Comparison of ENCODE assay signal across 30 cellular contexts in genomic region chr13:46132109-46132508, GRCh38. TPM values are rescaled to one million over a fixed set of nuclear protein-coding genes. Genes with fewer than 3 reads are reported as not detected.
DNase-seq lines count a peak whose midpoint lies in the region; ATAC-seq, FAIRE-seq and TF ChIP-seq lines count a peak whose summit lies in the region.
"Had no signal": no experiment of that assay in that cellular context is flagged by ENCODE, and none has a peak within 500 bp of the region (broad histone marks: within the 10 kb centered on the region; RNA-seq: fewer than 3 reads in every experiment).

No MANE protein-coding gene starts in this region.

- POLR2A ChIA-PET in GM12878 (lab: Charles Lee): no interaction called here

- no peak for ATAC-seq in activated T-cell treated with anti-CD3 and anti-CD28 coated beads, Interleukin-2, amount 50 U/mL, for 72 hours (replicated peaks in 1 of 2)
- ATAC-seq in GM12878: no peak
- no peak for ATAC-seq in stimulated activated effector memory CD8-positive, alpha-beta T cell treated with anti-CD3 and anti-CD28 coated beads, Interleukin-12 subunit alpha, Interleukin-12 subunit beta, amount 100 ng/mL, for 72 hours
- ATAC-seq: activated T-cell treated with anti-CD3 and anti-CD28 coated beads, Interleukin-2, amount 50 U/mL, for 4 hours; HepG2; left lung had no signal

- BruUV-seq in GM12878 (replicated peaks; lab: Mats Ljungman, UMichigan): no TSS peak

- 96% methylated on average over 3 of the region's 3 CpGs for WGBS in GM12878 (ENCODE audit: insufficient coverage, insufficient replicate concordance, low lambda C conversion rate, missing lambda C conversion rate)

- RAD21 ChIA-PET in GM12878 (lab: Charles Lee; ENCODE audit: unreplicated experiment): no interaction called here

- no peak for TF ChIP-seq CTCF in GM12878 (IDR thresholded peaks at IDR 0.05 in 2 of 3, conservative IDR thresholded peaks at IDR 0.05 in 1 of 3; ENCODE audit: control insufficient read depth in 2 of 3, extremely low read depth in 1 of 3, insufficient read depth in 1 of 3, low read depth in 3 of 3, low read length in 3 of 3)

- H3K9ac ChIP-seq in GM12878 (ENCODE audit: control insufficient read depth, insufficient read depth, low read length): no peak overlapping the region

- H4K20me1 ChIP-seq in GM12878 (ENCODE audit: control insufficient read depth, insufficient read depth): no peaks in the 10 kb centered on the region; the same call in 1 of the 2 replicates

- H3K36me3 ChIP-seq in GM12878 (ENCODE audit: control insufficient read depth in 2 of 2, insufficient read depth in 2 of 2, low read length in 1 of 2): peaks cover 43 to 57% of the 10 kb centered on the region in 2 experiments
- H3K36me3 ChIP-seq: cardiac muscle cell, right atrium auricular region, thyroid gland had no signal

- no peak for TF ChIP-seq RAD21 in GM12878 (IDR thresholded peaks at IDR 0.05; ENCODE audit: insufficient read depth, low read depth, low read length)

- H3K4me3 Mint-ChIP-seq in activated T-cell treated with anti-CD3 and anti-CD28 coated beads, Interleukin-2, amount 50 U/mL, for 72 hours: no peak overlapping the region
- H3K4me3 Mint-ChIP-seq in stimulated activated effector memory CD8-positive, alpha-beta T cell treated with anti-CD3 and anti-CD28 coated beads, Interleukin-12 subunit alpha, Interleukin-12 subunit beta, amount 100 ng/mL, for 72 hours: no peak overlapping the region
- H3K4me3 Mint-ChIP-seq: activated T-cell treated with anti-CD3 and anti-CD28 coated beads, Interleukin-2, amount 50 U/mL, for 4 hours; endodermal cell had no signal

- no peaks in the 10 kb centered on the region for H3K27me3 ChIP-seq in GM12878 (replicated peaks in 1 of 2; ENCODE audit: control insufficient read depth in 2 of 2, insufficient read depth in 2 of 2, low read length in 1 of 2)
- H3K27me3 ChIP-seq: cardiac muscle cell, left lung, Peyer's patch, right atrium auricular region, thyroid gland had no signal

- SMC1A ChIA-PET in GM12878 (lab: Charles Lee; ENCODE audit: uncharacterized antibody, unreplicated experiment): interaction anchor here (0.8 to 3.3 kb wide), 2 partner anchors 28 to 36 kb away, joined by 4 to 10 read pairs; no protein-coding TSS in a partner anchor

- no peaks in the 10 kb centered on the region for H3K79me2 ChIP-seq in GM12878 (ENCODE audit: control insufficient read depth, insufficient read depth, low read length)

- no peak overlapping the region for H3K27ac ChIP-seq in GM12878 (ENCODE audit: control insufficient read depth, insufficient read depth)
- H3K27ac ChIP-seq: cardiac muscle cell, left lung, Peyer's patch, right atrium auricular region, thyroid gland had no signal

- no peaks in the 10 kb centered on the region for H3K9me3 Mint-ChIP-seq in activated T-cell treated with anti-CD3 and anti-CD28 coated beads, Interleukin-2, amount 50 U/mL, for 72 hours
- no peaks in the 10 kb centered on the region for H3K9me3 Mint-ChIP-seq in stimulated activated effector memory CD8-positive, alpha-beta T cell treated with anti-CD3 and anti-CD28 coated beads, Interleukin-12 subunit alpha, Interleukin-12 subunit beta, amount 100 ng/mL, for 72 hours
- H3K9me3 Mint-ChIP-seq: activated T-cell treated with anti-CD3 and anti-CD28 coated beads, Interleukin-2, amount 50 U/mL, for 4 hours; endodermal cell had no signal

- no peaks in the 10 kb centered on the region for H3K27me3 Mint-ChIP-seq in activated T-cell treated with anti-CD3 and anti-CD28 coated beads, Interleukin-2, amount 50 U/mL, for 72 hours (ENCODE audit: low read depth)

- CTCF ChIA-PET in GM12878 (lab: Yijun Ruan, JAX): interaction anchor here (0.7 to 1.1 kb wide), 2 partner anchors 13 to 28 kb away, joined by 3 to 4 read pairs; no protein-coding TSS in a partner anchor

- no peak for DNase-seq in activated T-cell treated with anti-CD3 and anti-CD28 coated beads, Interleukin-2, amount 50 U/mL, for 72 hours
- no peak for DNase-seq in activated T-cell treated with anti-CD3 and anti-CD28 coated beads for 4 hours
- no peak for DNase-seq in GM12892 (ENCODE audit: insufficient read length)
- no peak for DNase-seq in GM12878 (ENCODE audit: low read depth, low spot score)
- DNase-seq in stimulated activated effector memory CD8-positive, alpha-beta T cell treated with anti-CD3 and anti-CD28 coated beads, Interleukin-12 subunit alpha, Interleukin-12 subunit beta, amount 100 ng/mL, for 72 hours (ENCODE audit: low spot score in 2 of 2): no peak
- no peak for DNase-seq in SW 1271 (lab: John Stamatoyannopoulos, UW)
- no peak for DNase-seq in glomerular visceral epithelial cell (ENCODE audit: extremely low spot score)
- DNase-seq in cardiac septum (ENCODE audit: low spot score): no peak
- DNase-seq: activated T-cell treated with anti-CD3 and anti-CD28 coated beads, Interleukin-2, amount 50 U/mL, for 4 hours; AML-193; cortex of kidney; endodermal cell; head of caudate nucleus; islet precursor cell; Karpas-422; left lung; mesenchymal stem cell; NCI-H1436; NCI-H2227 treated with DMSO at 0.1 percent for 48 hours; Peyer's patch; SHP77 treated with DMSO at 0.1 percent for 48 hours; small intestine had no signal

- H3K4me3 ChIP-seq in GM12878: no peak overlapping the region
- H3K4me3 ChIP-seq: cardiac muscle cell, left lung, Peyer's patch, right atrium auricular region, thyroid gland had no signal

- H3K27ac Mint-ChIP-seq in activated T-cell treated with anti-CD3 and anti-CD28 coated beads, Interleukin-2, amount 50 U/mL, for 72 hours: peak overlapping the region; percentile 92
- peak overlapping the region; percentile 78 for H3K27ac Mint-ChIP-seq in stimulated activated effector memory CD8-positive, alpha-beta T cell treated with anti-CD3 and anti-CD28 coated beads, Interleukin-12 subunit alpha, Interleukin-12 subunit beta, amount 100 ng/mL, for 72 hours
- H3K27ac Mint-ChIP-seq: endodermal cell had no signal

- H3K9me3 ChIP-seq in GM12878 (replicated peaks; ENCODE audit: control insufficient read depth, insufficient read depth, low read length): no peaks in the 10 kb centered on the region
- H3K9me3 ChIP-seq: left lung, Peyer's patch, right atrium auricular region, thyroid gland had no signal

- H3K4me1 ChIP-seq in GM12878 (ENCODE audit: control insufficient read depth, insufficient read depth, low read length): no peaks in the 10 kb centered on the region
- H3K4me1 ChIP-seq: Peyer's patch, right atrium auricular region had no signal

- no peak overlapping the region for H3K4me2 ChIP-seq in GM12878 (ENCODE audit: control insufficient read depth, insufficient read depth)

- H3K36me3 Mint-ChIP-seq in activated T-cell treated with anti-CD3 and anti-CD28 coated beads, Interleukin-2, amount 50 U/mL, for 72 hours (ENCODE audit: insufficient read depth in 2 of 2): peaks cover 25 to 55% of the 10 kb centered on the region in 2 donors
- peaks cover 100% of the 10 kb centered on the region for H3K36me3 Mint-ChIP-seq in stimulated activated effector memory CD8-positive, alpha-beta T cell treated with anti-CD3 and anti-CD28 coated beads, Interleukin-12 subunit alpha, Interleukin-12 subunit beta, amount 100 ng/mL, for 72 hours

- H3K4me1 Mint-ChIP-seq in activated T-cell treated with anti-CD3 and anti-CD28 coated beads, Interleukin-2, amount 50 U/mL, for 72 hours (ENCODE audit: low read depth): peaks cover 10% of the 10 kb centered on the region
- peaks cover 31% of the 10 kb centered on the region for H3K4me1 Mint-ChIP-seq in stimulated activated effector memory CD8-positive, alpha-beta T cell treated with anti-CD3 and anti-CD28 coated beads, Interleukin-12 subunit alpha, Interleukin-12 subunit beta, amount 100 ng/mL, for 72 hours

- TF ChIP-seq POLR2A in GM12892 (IDR thresholded peaks at IDR 0.05; ENCODE audit: low read depth, low read length) (peak; percentile 52; the same call in 1 of the 2 replicates), GM12878 (IDR thresholded peaks at IDR 0.05; ENCODE audit: low read depth, low read length) (no peak)

- no peak for FAIRE-seq in GM12892 (lab: Jason Lieb, UNC)
- no peak for FAIRE-seq in GM12878 (lab: Jason Lieb, UNC)
- FAIRE-seq: astrocyte, HepG2, small intestine had no signal

- intact Hi-C loops in GM12878 (cut with micrococcal nuclease; ENCODE audit: unreplicated experiment): no loop called here
- intact Hi-C loops in cardiac septum (cut with DNase I): no loop called here

- in situ Hi-C loops in GM12878 (cut with MboI): no loop called here

- no peak overlapping the region for H2AFZ ChIP-seq in GM12878 (ENCODE audit: control insufficient read depth, low read depth, low read length)

- no peak for TF ChIP-seq EP300 in GM12878 (IDR thresholded peaks at IDR 0.05; ENCODE audit: borderline replicate concordance in 1 of 2, control insufficient read depth in 1 of 2, low read depth in 2 of 2, low read length in 2 of 2)

RNA-seq across cellular contexts. Expression of gene CPB2, which starts 27.3 kb away (rescaled TPM):
- not detected for total RNA-seq in activated T-cell treated with anti-CD3 and anti-CD28 coated beads, Interleukin-2, amount 50 U/mL, for 72 hours
- 0.21 TPM for polyA plus RNA-seq in GM12892 (2012; ENCODE audit: missing spikeins)
- total RNA-seq in GM12878 (2013; cell fraction: nucleolus; rRNA removed): not detected in 2 replicates
- total RNA-seq in GM12878 (2014; rRNA removed): not detected in 2 replicates
- total RNA-seq in GM12878 (2014; rRNA removed; fragmentation: Illumina TruSeq; extraction: Trizol): not detected in 2 replicates
- total RNA-seq in GM12878 (2021): 0.13 and 0.16 TPM in 2 replicates
- polyA plus RNA-seq in GM12878 (2011; ENCODE audit: low read depth): not detected
- polyA plus RNA-seq in GM12878 (2011; rRNA removed): not detected in 2 replicates
- not detected in 2 replicates for polyA plus RNA-seq in GM12878 (2011; cell fraction: cytosol; rRNA removed)
- not detected in 2 replicates for polyA plus RNA-seq in GM12878 (2011; cell fraction: nucleus; rRNA removed)
- not detected in 2 replicates for polyA plus RNA-seq in GM12878 (2012)
- polyA plus RNA-seq in GM12878 (2014; fragmentation: Illumina TruSeq; extraction: Trizol): 0.07 TPM in 1 of 2 replicates, not detected in the other
- under 1 TPM; 0.05 to 0.22 TPM for polyA plus RNA-seq in GM12878 (2014; fragmentation: Nextera tagmentation; extraction: Ambion mirVana)
- 0.05 and 0.14 TPM in 2 replicates for polyA plus RNA-seq in GM12878 (2014; rRNA removed)
- under 1 TPM; 0.56 to 0.87 TPM for polyA plus RNA-seq in GM12878 (2016; fragmentation: Nextera tagmentation; extraction: Ambion mirVana)
- not detected in 2 replicates for polyA minus RNA-seq in GM12878 (2011; rRNA and poly(A)+ RNA removed)
- not detected in 2 replicates for polyA minus RNA-seq in GM12878 (2011; cell fraction: cytosol; rRNA and poly(A)+ RNA removed)
- not detected in 2 replicates for polyA minus RNA-seq in GM12878 (2011; cell fraction: nucleus; rRNA and poly(A)+ RNA removed)
- not detected for total RNA-seq in cardiac septum
- total RNA-seq: astrocyte, cardiac muscle cell, endodermal cell, fibroblast of villous mesenchyme, G401, Peyer's patch, right atrium auricular region had no signal
- polyA plus RNA-seq: cardiac muscle cell, esophagus, small intestine had no signal

RNA-seq across cellular contexts. Expression of gene LCP1, which starts 49.9 kb away (rescaled TPM):
- 100 to 1,000 TPM; 834 to 955 TPM for total RNA-seq in activated T-cell treated with anti-CD3 and anti-CD28 coated beads, Interleukin-2, amount 50 U/mL, for 72 hours
- 1,187 TPM for polyA plus RNA-seq in GM12892 (2012; ENCODE audit: missing spikeins)
- total RNA-seq in GM12878 (2013; cell fraction: nucleolus; rRNA removed): 630 and 672 TPM in 2 replicates
- 1,359 and 1,536 TPM in 2 replicates for total RNA-seq in GM12878 (2014; rRNA removed)
- 1,765 and 1,770 TPM in 2 replicates for total RNA-seq in GM12878 (2014; rRNA removed; fragmentation: Illumina TruSeq; extraction: Trizol)
- total RNA-seq in GM12878 (2021): 1,593 and 1,649 TPM in 2 replicates
- polyA plus RNA-seq in GM12878 (2011; ENCODE audit: low read depth): 790 TPM
- 1,518 and 1,924 TPM in 2 replicates for polyA plus RNA-seq in GM12878 (2011; rRNA removed)
- 938 and 1,004 TPM in 2 replicates for polyA plus RNA-seq in GM12878 (2011; cell fraction: cytosol; rRNA removed)
- polyA plus RNA-seq in GM12878 (2011; cell fraction: nucleus; rRNA removed): 570 and 928 TPM in 2 replicates
- 792 and 882 TPM in 2 replicates for polyA plus RNA-seq in GM12878 (2012)
- polyA plus RNA-seq in GM12878 (2014; fragmentation: Illumina TruSeq; extraction: Trizol): 2,201 and 2,644 TPM in 2 replicates
- polyA plus RNA-seq in GM12878 (2014; fragmentation: Nextera tagmentation; extraction: Ambion mirVana): 1,000 to 10,000 TPM in 1 of 2 experiments, 100 to 1,000 TPM in 1; 775 to 1,062 TPM
- 1,106 and 1,239 TPM in 2 replicates for polyA plus RNA-seq in GM12878 (2014; rRNA removed)
- polyA plus RNA-seq in GM12878 (2016; fragmentation: Nextera tagmentation; extraction: Ambion mirVana): 1,000 to 10,000 TPM; 1,617 to 1,624 TPM
- polyA minus RNA-seq in GM12878 (2011; rRNA and poly(A)+ RNA removed): 1,516 and 1,624 TPM in 2 replicates
- polyA minus RNA-seq in GM12878 (2011; cell fraction: cytosol; rRNA and poly(A)+ RNA removed): 490 and 574 TPM in 2 replicates
- 248 and 443 TPM in 2 replicates for polyA minus RNA-seq in GM12878 (2011; cell fraction: nucleus; rRNA and poly(A)+ RNA removed)
- total RNA-seq in cardiac septum: 13.2 TPM
- total RNA-seq: G401 had no signal

Comparison
In these comparisons a context has a peak if more than half of its experiments do, and no peak if none do; other contexts are left out.
1. RNA of gene LCP1, which starts 49.9 kb away (total RNA-seq): 630 to 1,770 TPM in GM12878 and 834 to 955 TPM in activated T-cell treated with anti-CD3 and anti-CD28 coated beads, Interleukin-2, amount 50 U/mL, for 72 hours; 13.2 TPM in cardiac septum (single experiment); every median in the first group is over 10 times any median in the second.